Comparison of ENCODE assay signal across 9 cellular contexts in the genomic region with DNA sequence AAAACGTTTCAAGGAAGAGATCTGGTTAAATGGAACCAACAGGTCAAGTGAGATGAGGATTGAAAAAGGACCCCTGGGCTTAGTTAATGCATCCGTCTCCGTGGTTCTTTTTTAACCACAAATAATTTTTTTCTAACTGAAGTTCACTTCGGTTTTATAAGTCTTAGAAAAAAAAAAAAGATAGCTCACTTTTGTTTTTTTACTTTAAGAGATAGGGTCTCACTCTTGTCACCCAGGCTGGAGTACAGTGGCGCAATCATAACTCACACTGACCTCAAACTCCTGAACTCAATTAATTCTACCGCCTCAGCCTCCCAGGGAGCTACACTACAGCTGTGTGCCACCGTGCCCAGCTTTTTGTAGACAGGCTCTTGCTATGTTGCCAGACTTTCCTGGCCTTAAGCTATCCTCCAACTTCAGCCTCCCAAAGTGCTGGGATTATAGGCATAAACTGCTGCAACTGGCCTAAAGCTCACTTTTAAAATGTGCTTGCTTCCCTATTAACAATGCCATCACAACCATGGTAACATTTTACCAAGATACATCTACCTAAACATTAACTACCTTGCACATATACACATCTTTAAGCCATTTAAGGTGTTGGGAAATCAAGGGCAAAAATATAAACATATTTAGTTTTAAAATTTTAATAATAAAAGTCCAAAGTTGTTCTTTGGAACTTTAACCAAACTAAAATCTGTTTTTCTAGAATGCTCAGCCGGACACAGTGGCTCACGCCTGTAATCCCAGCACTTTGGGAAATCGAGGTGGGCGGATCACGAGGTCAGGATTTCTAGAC. TPM values are rescaled to one million over a fixed set of nuclear protein-coding genes. Genes with fewer than 3 reads are reported as not detected.
DNase-seq lines count a peak whose midpoint lies in the region; ATAC-seq and TF ChIP-seq lines count a peak whose summit lies in the region.
"Had no signal": no experiment of that assay in that cellular context is flagged by ENCODE, and none has a peak within 500 bp of the region (broad histone marks: within the 10 kb centered on the region; RNA-seq: fewer than 3 reads in every experiment).

No MANE protein-coding gene starts in this region.

- peak; percentile 33 to 36 for ATAC-seq in activated T-cell treated with anti-CD3 and anti-CD28 coated beads, Interleukin-2, amount 50 U/mL, for 72 hours (replicated peaks in 1 of 2)
- ATAC-seq in stimulated activated effector memory CD8-positive, alpha-beta T cell treated with anti-CD3 and anti-CD28 coated beads, Interleukin-12 subunit alpha, Interleukin-12 subunit beta, amount 100 ng/mL, for 72 hours: peak; percentile 57

- no peaks in the 10 kb centered on the region for H3K9me3 Mint-ChIP-seq in activated T-cell treated with anti-CD3 and anti-CD28 coated beads, Interleukin-2, amount 50 U/mL, for 72 hours
- H3K9me3 Mint-ChIP-seq in stimulated activated effector memory CD8-positive, alpha-beta T cell treated with anti-CD3 and anti-CD28 coated beads, Interleukin-12 subunit alpha, Interleukin-12 subunit beta, amount 100 ng/mL, for 72 hours: no peaks in the 10 kb centered on the region

- peaks cover 69% of the 10 kb centered on the region for H3K36me3 ChIP-seq in SU-DHL-6 (ENCODE audit: low read length)

- no peak overlapping the region for H3K27ac ChIP-seq in SU-DHL-6 (ENCODE audit: low read depth, low read length)
- H3K27ac ChIP-seq: epithelial cell of prostate had no signal

- no peaks in the 10 kb centered on the region for H3K9me2 ChIP-seq in SU-DHL-6 (replicated peaks; ENCODE audit: insufficient read depth, low read length)

- H3K9me3 ChIP-seq in SU-DHL-6 (ENCODE audit: insufficient read depth, low read length): no peaks in the 10 kb centered on the region

- H3K27me3 ChIP-seq in SU-DHL-6 (ENCODE audit: low read length): no peaks in the 10 kb centered on the region

- H3K36me3 Mint-ChIP-seq in activated T-cell treated with anti-CD3 and anti-CD28 coated beads, Interleukin-2, amount 50 U/mL, for 72 hours (ENCODE audit: insufficient read depth in 2 of 2): peaks cover 30 to 62% of the 10 kb centered on the region in 2 donors
- H3K36me3 Mint-ChIP-seq in stimulated activated effector memory CD8-positive, alpha-beta T cell treated with anti-CD3 and anti-CD28 coated beads, Interleukin-12 subunit alpha, Interleukin-12 subunit beta, amount 100 ng/mL, for 72 hours: peaks cover 100% of the 10 kb centered on the region

- H3K27me3 Mint-ChIP-seq in activated T-cell treated with anti-CD3 and anti-CD28 coated beads, Interleukin-2, amount 50 U/mL, for 72 hours (ENCODE audit: low read depth): no peaks in the 10 kb centered on the region

- no peak for DNase-seq in activated T-cell treated with anti-CD3 and anti-CD28 coated beads, Interleukin-2, amount 50 U/mL, for 72 hours
- DNase-seq in activated T-cell treated with anti-CD3 and anti-CD28 coated beads for 4 hours: no peak
- peak; percentile 52 for DNase-seq in fibroblast of villous mesenchyme (ENCODE audit: low read depth)
- no peak for DNase-seq in stimulated activated effector memory CD8-positive, alpha-beta T cell treated with anti-CD3 and anti-CD28 coated beads, Interleukin-12 subunit alpha, Interleukin-12 subunit beta, amount 100 ng/mL, for 72 hours (ENCODE audit: low spot score in 2 of 2)
- DNase-seq in foreskin melanocyte: no peak
- no peak for DNase-seq in NCI-H510A treated with DMSO at 0.1 percent for 48 hours (lab: John Stamatoyannopoulos, UW)
- no peak for DNase-seq in SKM-1 treated with dmso at 0.1 percent for 144 hours (lab: John Stamatoyannopoulos, UW; ENCODE audit: unreplicated experiment)

- H3K9ac ChIP-seq in SU-DHL-6 (ENCODE audit: low read length): no peak overlapping the region

- H3K4me2 ChIP-seq in SU-DHL-6 (ENCODE audit: low read depth, low read length, poor library complexity, severe bottlenecking): peak overlapping the region; percentile 3

- TF ChIP-seq CTCF in SU-DHL-6 (IDR thresholded peaks at IDR 0.05; ENCODE audit: insufficient read depth, low read length, poor library complexity, severe bottlenecking) (no peak), fibroblast of villous mesenchyme (IDR thresholded peaks at IDR 0.05; ENCODE audit: insufficient read depth, low read depth, low read length) (no peak)

- H3K79me2 ChIP-seq in SU-DHL-6 (ENCODE audit: insufficient read depth, low read length): peaks cover 100% of the 10 kb centered on the region

- H3K4me3 ChIP-seq in SU-DHL-6 (ENCODE audit: insufficient read depth, low read length, poor library complexity, severe bottlenecking): no peak overlapping the region
- no peak overlapping the region for H3K4me3 ChIP-seq in fibroblast of villous mesenchyme (ENCODE audit: low read depth, low read length)

- peak overlapping the region; percentile 82 for H3K27ac Mint-ChIP-seq in activated T-cell treated with anti-CD3 and anti-CD28 coated beads, Interleukin-2, amount 50 U/mL, for 72 hours
- peak overlapping the region; percentile 73 for H3K27ac Mint-ChIP-seq in stimulated activated effector memory CD8-positive, alpha-beta T cell treated with anti-CD3 and anti-CD28 coated beads, Interleukin-12 subunit alpha, Interleukin-12 subunit beta, amount 100 ng/mL, for 72 hours

- H3K4me3 Mint-ChIP-seq in activated T-cell treated with anti-CD3 and anti-CD28 coated beads, Interleukin-2, amount 50 U/mL, for 72 hours: peak overlapping the region; percentile 81 to 91
- H3K4me3 Mint-ChIP-seq in stimulated activated effector memory CD8-positive, alpha-beta T cell treated with anti-CD3 and anti-CD28 coated beads, Interleukin-12 subunit alpha, Interleukin-12 subunit beta, amount 100 ng/mL, for 72 hours: peak overlapping the region; percentile 96

- no peak overlapping the region for H2AFZ ChIP-seq in SU-DHL-6 (ENCODE audit: low read depth, low read length, severe bottlenecking)

- peaks cover 93% of the 10 kb centered on the region for H3K4me1 Mint-ChIP-seq in activated T-cell treated with anti-CD3 and anti-CD28 coated beads, Interleukin-2, amount 50 U/mL, for 72 hours (ENCODE audit: low read depth)
- H3K4me1 Mint-ChIP-seq in stimulated activated effector memory CD8-positive, alpha-beta T cell treated with anti-CD3 and anti-CD28 coated beads, Interleukin-12 subunit alpha, Interleukin-12 subunit beta, amount 100 ng/mL, for 72 hours: peaks cover 62% of the 10 kb centered on the region

- H4K20me1 ChIP-seq in SU-DHL-6 (ENCODE audit: low read depth, low read length): peaks cover 81% of the 10 kb centered on the region

- H3F3A ChIP-seq in SU-DHL-6 (ENCODE audit: insufficient read depth): peaks cover 75% of the 10 kb centered on the region

RNA-seq across cellular contexts. Expression of a gene that starts 11.6 kb away (rescaled TPM):
- total RNA-seq in activated T-cell treated with anti-CD3 and anti-CD28 coated beads, Interleukin-2, amount 50 U/mL, for 72 hours: 1,000 to 10,000 TPM; 1,220 to 1,492 TPM
- total RNA-seq in fibroblast of villous mesenchyme: 551 and 671 TPM in 2 replicates

RNA-seq across cellular contexts. Expression of a gene that starts 22.3 kb away (rescaled TPM):
- not detected for total RNA-seq in activated T-cell treated with anti-CD3 and anti-CD28 coated beads, Interleukin-2, amount 50 U/mL, for 72 hours
- total RNA-seq in fibroblast of villous mesenchyme: under 0.01 TPM in 1 of 2 replicates, not detected in the other
